In genomic region chr9:87685431-87685830, GRCh38 we compare ENCODE assay signal across 2 cellular contexts.
TF ChIP-seq lines count a peak whose summit lies in the region.

No MANE protein-coding gene starts in this region.

TF ChIP-seq in liver, 16 proteins besides CTCF, POLR2A, EP300 and RAD21:
- TF ChIP-seq, protein P1, sequence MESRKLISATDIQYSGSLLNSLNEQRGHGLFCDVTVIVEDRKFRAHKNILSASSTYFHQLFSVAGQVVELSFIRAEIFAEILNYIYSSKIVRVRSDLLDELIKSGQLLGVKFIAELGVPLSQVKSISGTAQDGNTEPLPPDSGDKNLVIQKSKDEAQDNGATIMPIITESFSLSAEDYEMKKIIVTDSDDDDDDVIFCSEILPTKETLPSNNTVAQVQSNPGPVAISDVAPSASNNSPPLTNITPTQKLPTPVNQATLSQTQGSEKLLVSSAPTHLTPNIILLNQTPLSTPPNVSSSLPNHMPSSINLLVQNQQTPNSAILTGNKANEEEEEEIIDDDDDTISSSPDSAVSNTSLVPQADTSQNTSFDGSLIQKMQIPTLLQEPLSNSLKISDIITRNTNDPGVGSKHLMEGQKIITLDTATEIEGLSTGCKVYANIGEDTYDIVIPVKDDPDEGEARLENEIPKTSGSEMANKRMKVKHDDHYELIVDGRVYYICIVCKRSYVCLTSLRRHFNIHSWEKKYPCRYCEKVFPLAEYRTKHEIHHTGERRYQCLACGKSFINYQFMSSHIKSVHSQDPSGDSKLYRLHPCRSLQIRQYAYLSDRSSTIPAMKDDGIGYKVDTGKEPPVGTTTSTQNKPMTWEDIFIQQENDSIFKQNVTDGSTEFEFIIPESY (IDR thresholded peaks at IDR 0.05) = no peak
- no peak for TF ChIP-seq SP1 (IDR thresholded peaks at IDR 0.05)
- TF ChIP-seq FOXA2 (IDR thresholded peaks at IDR 0.05) = no peak
- no peak for TF ChIP-seq FOXA1 (IDR thresholded peaks at IDR 0.05)

TF ChIP-seq in HepG2, 621 proteins besides CTCF, POLR2A, EP300 and RAD21:
- TF ChIP-seq MLXIP (CRISPR knock-in tag; IDR thresholded peaks at IDR 0.05; ENCODE audit: borderline replicate concordance) (no peak), ZNF782 (CRISPR knock-in tag; IDR thresholded peaks at IDR 0.05; ENCODE audit: borderline replicate concordance) (no peak), PAX8 (CRISPR knock-in tag; IDR thresholded peaks at IDR 0.05; ENCODE audit: borderline replicate concordance) (no peak), SIN3B (IDR thresholded peaks at IDR 0.05; ENCODE audit: low read length) (no peak), ATF5 (CRISPR knock-in tag; IDR thresholded peaks at IDR 0.05; ENCODE audit: low read depth) (no peak), KLF6 (CRISPR knock-in tag; IDR thresholded peaks at IDR 0.05) (no peak), BORCS8-MEF2B (CRISPR knock-in tag; IDR thresholded peaks at IDR 0.05) (no peak), FOXP4 (CRISPR knock-in tag; IDR thresholded peaks at IDR 0.05) (no peak), MAF1 (CRISPR knock-in tag; IDR thresholded peaks at IDR 0.05; ENCODE audit: borderline replicate concordance) (no peak), HNRNPUL1 (IDR thresholded peaks at IDR 0.05; ENCODE audit: low read depth, low read length) (no peak)
- TF ChIP-seq, protein P2, sequence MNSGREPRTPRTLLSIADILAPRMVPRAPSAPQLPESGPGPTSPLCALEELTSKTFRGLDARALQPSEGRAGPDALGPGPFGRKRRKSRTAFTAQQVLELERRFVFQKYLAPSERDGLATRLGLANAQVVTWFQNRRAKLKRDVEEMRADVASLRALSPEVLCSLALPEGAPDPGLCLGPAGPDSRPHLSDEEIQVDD (CRISPR knock-in tag; IDR thresholded peaks at IDR 0.05; ENCODE audit: borderline replicate concordance) = no peak
